Comparison of ENCODE assay signal across 12 cellular contexts in genomic region chr12:17976202-17976601, GRCh38.
A peak's percentile ranks its signal among the peaks of the same experiment; 100 is the strongest.
DNase-seq lines count a peak whose midpoint lies in the region; TF ChIP-seq lines count a peak whose summit lies in the region.
"Had no signal": no experiment of that assay in that cellular context is flagged by ENCODE, and none has a peak within 500 bp of the region (broad histone marks: within the 10 kb centered on the region; RNA-seq: fewer than 3 reads in every experiment).

No MANE protein-coding gene starts in this region.

- peak; percentile 100 for TF ChIP-seq CTCF in endodermal cell (conservative IDR thresholded peaks at IDR 0.05)
- peak; percentile 48 for TF ChIP-seq CTCF in retinal pigment epithelial cell (conservative IDR thresholded peaks at IDR 0.05; ENCODE audit: low read depth, low read length)

- H3K27ac ChIP-seq in endodermal cell (ENCODE audit: low read depth, low read length): no peak overlapping the region
- H3K27ac ChIP-seq: thoracic aorta had no signal

- DNase-seq in NCI-H82 (lab: John Stamatoyannopoulos, UW) (peak; percentile 70), NCI-H82 treated with DMSO at 0.1 percent for 48 hours (lab: John Stamatoyannopoulos, UW; ENCODE audit: unreplicated experiment) (no peak), NCI-H2227 (lab: John Stamatoyannopoulos, UW; ENCODE audit: unreplicated experiment) (peak; percentile 58), endodermal cell (peak; percentile 89), retinal pigment epithelial cell (ENCODE audit: low read depth) (no peak), NCI-H1930 (lab: John Stamatoyannopoulos, UW) (no peak), NCI-H226 (no peak)
- DNase-seq in T-helper 2 cell treated with Interferon-gamma antibody and Interleukin-4, amounts not matched to agents 5 μg/mL and 100 μg/mL, for 36 hours (ENCODE audit: low spot score): no peak
- DNase-seq: activated CD8-positive, alpha-beta T cell treated with anti-CD3 and anti-CD28 coated beads, Interleukin-2, amount 10 ng/mL, durations not matched to agents 7 days and 5 days; posterior cingulate gyrus had no signal

- no peaks in the 10 kb centered on the region for H3K27me3 Mint-ChIP-seq in endodermal cell (ENCODE audit: insufficient read depth)
- no peaks in the 10 kb centered on the region for H3K27me3 Mint-ChIP-seq in T-helper 2 cell treated with Interferon-gamma antibody and Interleukin-4, amounts not matched to agents 5 μg/mL and 100 μg/mL, for 36 hours (ENCODE audit: low read depth)
- H3K27me3 Mint-ChIP-seq: activated naive CD8-positive, alpha-beta T cell had no signal

- H3K4me1 Mint-ChIP-seq in endodermal cell: peaks cover 4% of the 10 kb centered on the region
- H3K4me1 Mint-ChIP-seq in T-helper 2 cell treated with Interferon-gamma antibody and Interleukin-4, amounts not matched to agents 5 μg/mL and 100 μg/mL, for 36 hours (ENCODE audit: low read depth): no peaks in the 10 kb centered on the region

- no peaks in the 10 kb centered on the region for H3K36me3 Mint-ChIP-seq in endodermal cell (ENCODE audit: low read depth)
- no peaks in the 10 kb centered on the region for H3K36me3 Mint-ChIP-seq in T-helper 2 cell treated with Interferon-gamma antibody and Interleukin-4, amounts not matched to agents 5 μg/mL and 100 μg/mL, for 36 hours (ENCODE audit: low read depth)
- H3K36me3 Mint-ChIP-seq: activated naive CD8-positive, alpha-beta T cell had no signal

- WGBS in endodermal cell (ENCODE audit: insufficient coverage in 1 of 2, insufficient read length in 1 of 2), 2 experiments: 50 to 53% methylated on average over 5 of the region's 5 CpGs

- no peak overlapping the region for H3K9ac ChIP-seq in endodermal cell (ENCODE audit: extremely low read depth, low read length, poor library complexity, severe bottlenecking)

- no peak overlapping the region for H3K27ac Mint-ChIP-seq in endodermal cell
- no peak overlapping the region for H3K27ac Mint-ChIP-seq in T-helper 2 cell treated with Interferon-gamma antibody and Interleukin-4, amounts not matched to agents 5 μg/mL and 100 μg/mL, for 36 hours
- H3K27ac Mint-ChIP-seq: activated CD8-positive, alpha-beta T cell treated with anti-CD3 and anti-CD28 coated beads, Interleukin-2, amount 10 ng/mL, durations not matched to agents 7 days and 5 days; activated naive CD8-positive, alpha-beta T cell had no signal

- no peaks in the 10 kb centered on the region for H3K9me3 ChIP-seq in endodermal cell (ENCODE audit: control insufficient read depth, low read length)
- H3K9me3 ChIP-seq: thoracic aorta had no signal

- no peaks in the 10 kb centered on the region for H3K9me3 Mint-ChIP-seq in endodermal cell
- H3K9me3 Mint-ChIP-seq in T-helper 2 cell treated with Interferon-gamma antibody and Interleukin-4, amounts not matched to agents 5 μg/mL and 100 μg/mL, for 36 hours: peaks cover 34% of the 10 kb centered on the region

- no peak overlapping the region for H3K4me3 Mint-ChIP-seq in endodermal cell
- no peak overlapping the region for H3K4me3 Mint-ChIP-seq in T-helper 2 cell treated with Interferon-gamma antibody and Interleukin-4, amounts not matched to agents 5 μg/mL and 100 μg/mL, for 36 hours
- H3K4me3 Mint-ChIP-seq: activated CD8-positive, alpha-beta T cell treated with anti-CD3 and anti-CD28 coated beads, Interleukin-2, amount 10 ng/mL, durations not matched to agents 7 days and 5 days; activated naive CD8-positive, alpha-beta T cell had no signal

- no peaks in the 10 kb centered on the region for H3K36me3 ChIP-seq in endodermal cell (ENCODE audit: control insufficient read depth, insufficient read depth, low read length)
- H3K36me3 ChIP-seq: thoracic aorta had no signal

- no peaks in the 10 kb centered on the region for H3K4me1 ChIP-seq in endodermal cell (ENCODE audit: control insufficient read depth, insufficient read depth, low read length)

- H3K4me3 ChIP-seq in endodermal cell (ENCODE audit: low read length) (no peak overlapping the region), retinal pigment epithelial cell (ENCODE audit: low read length) (no peak overlapping the region)
- H3K4me3 ChIP-seq: thoracic aorta had no signal

- H3K27me3 ChIP-seq in endodermal cell (ENCODE audit: control insufficient read depth, insufficient read depth, low read length, poor library complexity, severe bottlenecking): no peaks in the 10 kb centered on the region

Comparison
In these comparisons a context has a peak if more than half of its experiments do, and no peak if none do; other contexts are left out.
1. DNase-seq: peak in NCI-H82 (single experiment), NCI-H2227 (single experiment) and endodermal cell (single experiment); none in NCI-H82 treated with DMSO at 0.1 percent for 48 hours (single experiment), retinal pigment epithelial cell (single experiment), T-helper 2 cell treated with Interferon-gamma antibody and Interleukin-4, amounts not matched to agents 5 μg/mL and 100 μg/mL, for 36 hours (single experiment), NCI-H1930 (0 of 2) and NCI-H226 (single experiment).